20 cellular contexts compared by ENCODE assay signal in genomic region chr11:128214263-128214662, GRCh38.
"Had no signal": no experiment of that assay in that cellular context is flagged by ENCODE, and none has a peak within 500 bp of the region (broad histone marks: within the 10 kb centered on the region; RNA-seq: fewer than 3 reads in every experiment).

No MANE protein-coding gene starts in this region.

- ATAC-seq: left lobe of liver; natural killer cell; psoas muscle; right cardiac atrium; stimulated activated memory B cell treated with anti-CD40 and anti-IgM and Interleukin-4, amounts not matched to agents 10 μg/mL and 1 μg/mL and 100 μg/mL, for 72 hours had no signal

- H3K4me1 ChIP-seq: psoas muscle, spleen had no signal

- H3K4me3 Mint-ChIP-seq: memory B cell; natural killer cell; stimulated activated memory B cell treated with anti-CD40 and anti-IgM and Interleukin-4, amounts not matched to agents 10 μg/mL and 1 μg/mL and 100 μg/mL, for 72 hours; stimulated activated naive CD8-positive, alpha-beta T cell treated with anti-CD3 and anti-CD28 coated beads, Interleukin-15, Interleukin-2, amounts not matched to agents 100 ng/mL and 50 ng/mL, for 24 hours had no signal

- H3K36me3 ChIP-seq: ovary, sigmoid colon, spleen, upper lobe of left lung had no signal

- H3K4me3 ChIP-seq: dorsolateral prefrontal cortex, lung, ovary, psoas muscle, sigmoid colon, skin epidermis, spleen, upper lobe of left lung had no signal

- H3K9me3 ChIP-seq: ovary, psoas muscle, sigmoid colon, upper lobe of left lung had no signal

- H3K27me3 Mint-ChIP-seq: memory B cell; stimulated activated memory B cell treated with anti-CD40 and anti-IgM and Interleukin-4, amounts not matched to agents 10 μg/mL and 1 μg/mL and 100 μg/mL, for 72 hours had no signal

- H3K27ac Mint-ChIP-seq: memory B cell; natural killer cell; stimulated activated memory B cell treated with anti-CD40 and anti-IgM and Interleukin-4, amounts not matched to agents 10 μg/mL and 1 μg/mL and 100 μg/mL, for 72 hours; stimulated activated naive CD8-positive, alpha-beta T cell treated with anti-CD3 and anti-CD28 coated beads, Interleukin-15, Interleukin-2, amounts not matched to agents 100 ng/mL and 50 ng/mL, for 24 hours had no signal

- H3K4me1 Mint-ChIP-seq: stimulated activated memory B cell treated with anti-CD40 and anti-IgM and Interleukin-4, amounts not matched to agents 10 μg/mL and 1 μg/mL and 100 μg/mL, for 72 hours had no signal

- H3K27ac ChIP-seq: dorsolateral prefrontal cortex, ovary, psoas muscle, sigmoid colon, skin epidermis, spleen, upper lobe of left lung had no signal

- H3K9me3 Mint-ChIP-seq: memory B cell; natural killer cell; stimulated activated memory B cell treated with anti-CD40 and anti-IgM and Interleukin-4, amounts not matched to agents 10 μg/mL and 1 μg/mL and 100 μg/mL, for 72 hours had no signal

- H3K27me3 ChIP-seq: ovary, sigmoid colon, spleen, upper lobe of left lung had no signal

- DNase-seq: dorsolateral prefrontal cortex; effector CD4-positive, alpha-beta T cell; head of caudate nucleus; kidney; natural killer cell; occipital lobe; ovary; posterior cingulate gyrus; psoas muscle; right cardiac atrium; sigmoid colon; spleen; stimulated activated CD4-positive, alpha-beta T cell treated with anti-CD3 and anti-CD28 coated beads, Interleukin-4, amount 100 ng/mL, for 4 hours; upper lobe of left lung had no signal

- H3K36me3 Mint-ChIP-seq: memory B cell; stimulated activated memory B cell treated with anti-CD40 and anti-IgM and Interleukin-4, amounts not matched to agents 10 μg/mL and 1 μg/mL and 100 μg/mL, for 72 hours had no signal
